Comparison of ENCODE assay signal across 32 cellular contexts in the genomic region with DNA sequence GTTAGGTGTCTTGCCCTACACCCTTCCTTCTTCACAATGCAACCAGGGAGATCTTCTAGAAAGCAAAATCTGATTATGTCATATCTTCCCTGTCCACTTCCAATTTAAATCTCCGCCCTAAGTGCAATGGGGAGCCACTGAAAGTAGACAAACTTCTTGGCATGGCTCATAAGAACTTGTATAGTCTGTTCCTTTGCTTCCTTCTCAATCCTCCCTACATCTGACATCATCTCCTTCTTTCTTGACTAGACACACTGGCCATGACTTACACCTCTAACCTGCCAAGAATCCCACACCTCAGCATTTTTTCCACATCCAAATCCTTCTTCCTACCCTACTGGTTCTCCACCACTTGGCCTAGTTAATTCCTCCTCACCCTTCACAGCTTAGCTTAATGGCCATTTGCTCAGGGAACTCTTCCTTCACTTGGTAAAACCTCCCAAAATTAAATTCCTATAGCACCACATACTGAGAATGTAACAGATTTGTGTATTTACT. TPM values are rescaled to one million over a fixed set of nuclear protein-coding genes. Genes with fewer than 3 reads are reported as not detected.
"Had no signal": no experiment of that assay in that cellular context is flagged by ENCODE, and none has a peak within 500 bp of the region (broad histone marks: within the 10 kb centered on the region; RNA-seq: fewer than 3 reads in every experiment).

No MANE protein-coding gene starts in this region.

- H3K4me3 ChIP-seq: ascending aorta, breast epithelium, coronary artery, dorsolateral prefrontal cortex, esophagus squamous epithelium, gastroesophageal sphincter, heart right ventricle had no signal

- H3K4me3 Mint-ChIP-seq: activated CD4-positive, alpha-beta memory T cell treated with anti-CD3 and anti-CD28 coated beads, Interleukin-2, amount 10 ng/mL, durations not matched to agents 7 days and 5 days; activated CD4-positive, alpha-beta T cell treated with anti-CD3 and anti-CD28 coated beads, Interleukin-2, amount 10 ng/mL, durations not matched to agents 7 days and 5 days; activated naive CD4-positive, alpha-beta T cell treated with anti-CD3 and anti-CD28 coated beads, Interleukin-2, amount 10 ng/mL, durations not matched to agents 7 days and 5 days; activated naive CD8-positive, alpha-beta T cell treated with anti-CD3 and anti-CD28 coated beads, Interleukin-2, amount 10 ng/mL, durations not matched to agents 7 days and 5 days; brain; central memory CD8-positive, alpha-beta T cell; dendritic cell treated with granulocyte-macrophage colony-stimulating factor and Interleukin-4, amounts not matched to agents 40 ng/mL and 50 ng/mL, for 4 days; endodermal cell; T-helper 17 cell; T-helper 2 cell treated with Interferon-gamma antibody and Interleukin-4, amounts not matched to agents 5 μg/mL and 100 μg/mL, for 36 hours; WTC11 had no signal

- H3K27me3 ChIP-seq: ascending aorta, breast epithelium, dorsolateral prefrontal cortex, esophagus squamous epithelium, gastroesophageal sphincter, heart right ventricle had no signal

- DNase-seq: activated CD4-positive, alpha-beta memory T cell treated with anti-CD3 and anti-CD28 coated beads, Interleukin-2, amount 10 ng/mL, durations not matched to agents 7 days and 5 days; activated CD4-positive, alpha-beta T cell treated with anti-CD3 and anti-CD28 coated beads for 1 hour; activated CD4-positive, alpha-beta T cell treated with anti-CD3 and anti-CD28 coated beads for 4 hours; activated CD4-positive, alpha-beta T cell treated with anti-CD3 and anti-CD28 coated beads, Interleukin-2, amount 10 ng/mL, durations not matched to agents 7 days and 5 days; activated CD4-positive, alpha-beta T cell treated with anti-CD3 and anti-CD28 coated beads, Interleukin-2, amount 50 U/mL, for 4 hours; activated CD8-positive, alpha-beta memory T cell treated with anti-CD3 and anti-CD28 coated beads for 24 hours; activated gamma-delta T cell; activated naive CD4-positive, alpha-beta T cell; activated naive CD4-positive, alpha-beta T cell treated with anti-CD3 and anti-CD28 coated beads, Interleukin-2, amount 10 ng/mL, durations not matched to agents 7 days and 5 days; activated naive CD8-positive, alpha-beta T cell treated with anti-CD3 and anti-CD28 coated beads, Interleukin-2, amount 10 ng/mL, durations not matched to agents 7 days and 5 days; activated T-cell treated with anti-CD3 and anti-CD28 coated beads, Interleukin-2, amount 50 U/mL, for 1 hour; activated T-cell treated with anti-CD3 and anti-CD28 coated beads, Interleukin-2, amount 50 U/mL, for 48 hours; dorsolateral prefrontal cortex; effector memory CD4-positive, alpha-beta T cell; endodermal cell; erythroblast; esophagus squamous epithelium; foreskin melanocyte; heart right ventricle; T-helper 1 cell; T-helper 17 cell; T1000 had no signal

- H3K4me1 ChIP-seq: ascending aorta, breast epithelium, esophagus squamous epithelium, gastroesophageal sphincter, heart right ventricle had no signal

- ATAC-seq: activated naive CD4-positive, alpha-beta T cell treated with anti-CD3 and anti-CD28 coated beads, Interleukin-2, amount 50 U/mL, for 72 hours; gastroesophageal sphincter; heart right ventricle; T-helper 17 cell; WTC11 had no signal

- H3K27ac Mint-ChIP-seq: activated CD4-positive, alpha-beta memory T cell treated with anti-CD3 and anti-CD28 coated beads, Interleukin-2, amount 10 ng/mL, durations not matched to agents 7 days and 5 days; activated CD4-positive, alpha-beta T cell treated with anti-CD3 and anti-CD28 coated beads, Interleukin-2, amount 10 ng/mL, durations not matched to agents 7 days and 5 days; activated naive CD4-positive, alpha-beta T cell treated with anti-CD3 and anti-CD28 coated beads, Interleukin-2, amount 10 ng/mL, durations not matched to agents 7 days and 5 days; activated naive CD4-positive, alpha-beta T cell treated with anti-CD3 and anti-CD28 coated beads, Interleukin-2, amount 50 U/mL, for 72 hours; activated naive CD8-positive, alpha-beta T cell treated with anti-CD3 and anti-CD28 coated beads, Interleukin-2, amount 10 ng/mL, durations not matched to agents 7 days and 5 days; brain; dendritic cell treated with granulocyte-macrophage colony-stimulating factor and Interleukin-4, amounts not matched to agents 40 ng/mL and 50 ng/mL, for 4 days; endodermal cell; T-helper 17 cell; T-helper 2 cell treated with Interferon-gamma antibody and Interleukin-4, amounts not matched to agents 5 μg/mL and 100 μg/mL, for 36 hours; WTC11 had no signal

- H3K9me3 ChIP-seq: ascending aorta, breast epithelium had no signal

- H3K36me3 ChIP-seq: ascending aorta, breast epithelium, esophagus squamous epithelium had no signal

- H3K4me1 Mint-ChIP-seq: activated CD4-positive, alpha-beta memory T cell treated with anti-CD3 and anti-CD28 coated beads, Interleukin-2, amount 10 ng/mL, durations not matched to agents 7 days and 5 days; activated CD4-positive, alpha-beta T cell treated with anti-CD3 and anti-CD28 coated beads, Interleukin-2, amount 10 ng/mL, durations not matched to agents 7 days and 5 days; activated naive CD4-positive, alpha-beta T cell treated with anti-CD3 and anti-CD28 coated beads, Interleukin-2, amount 10 ng/mL, durations not matched to agents 7 days and 5 days; activated naive CD8-positive, alpha-beta T cell treated with anti-CD3 and anti-CD28 coated beads, Interleukin-2, amount 10 ng/mL, durations not matched to agents 7 days and 5 days; central memory CD8-positive, alpha-beta T cell; T-helper 17 cell had no signal

- H3K27ac ChIP-seq: ascending aorta, breast epithelium, coronary artery, dorsolateral prefrontal cortex, esophagus squamous epithelium, gastroesophageal sphincter, heart right ventricle had no signal

- H3K27me3 Mint-ChIP-seq: activated CD4-positive, alpha-beta memory T cell treated with anti-CD3 and anti-CD28 coated beads, Interleukin-2, amount 10 ng/mL, durations not matched to agents 7 days and 5 days; activated CD4-positive, alpha-beta T cell treated with anti-CD3 and anti-CD28 coated beads, Interleukin-2, amount 10 ng/mL, durations not matched to agents 7 days and 5 days; activated naive CD4-positive, alpha-beta T cell treated with anti-CD3 and anti-CD28 coated beads, Interleukin-2, amount 10 ng/mL, durations not matched to agents 7 days and 5 days; activated naive CD8-positive, alpha-beta T cell treated with anti-CD3 and anti-CD28 coated beads, Interleukin-2, amount 10 ng/mL, durations not matched to agents 7 days and 5 days; brain; central memory CD8-positive, alpha-beta T cell; dendritic cell treated with granulocyte-macrophage colony-stimulating factor and Interleukin-4, amounts not matched to agents 40 ng/mL and 50 ng/mL, for 4 days; T-helper 17 cell had no signal

RNA-seq across cellular contexts. Expression of a gene that starts 55.1 kb away (rescaled TPM):
- total RNA-seq: ascending aorta had no signal
